In the genomic region with DNA sequence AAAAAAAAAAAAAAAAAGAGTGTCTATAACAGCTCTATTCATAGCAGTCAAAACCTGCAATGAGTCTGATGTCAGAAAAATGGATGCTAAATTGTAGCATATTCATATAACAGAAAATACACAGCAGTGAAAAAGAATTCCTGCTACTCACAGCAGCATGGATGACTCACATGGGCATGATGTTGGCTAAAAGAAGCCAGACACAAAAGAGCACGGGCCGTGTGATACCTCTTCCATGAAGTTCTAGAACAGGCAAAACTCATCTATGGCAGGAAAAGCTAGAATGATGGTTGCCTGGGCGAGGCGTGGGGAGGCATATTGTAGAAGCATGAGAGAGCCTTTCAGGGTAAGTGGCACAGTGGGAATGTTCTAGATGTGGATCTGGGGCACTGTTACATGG, we compare ENCODE assay signal across 23 cellular contexts. TPM values are rescaled to one million over a fixed set of nuclear protein-coding genes. Genes with fewer than 3 reads are reported as not detected.
DNase-seq lines count a peak whose midpoint lies in the region; ATAC-seq and TF ChIP-seq lines count a peak whose summit lies in the region.
"Had no signal": no experiment of that assay in that cellular context is flagged by ENCODE, and none has a peak within 500 bp of the region (broad histone marks: within the 10 kb centered on the region; RNA-seq: fewer than 3 reads in every experiment).

No MANE protein-coding gene starts in this region.

- H3K9me3 ChIP-seq in mammary epithelial cell (replicated peaks; ENCODE audit: insufficient read depth, low read length), result no peaks in the 10 kb centered on the region
- H3K9me3 ChIP-seq: BLaER1, right lobe of liver had no signal

- H3K56ac ChIP-seq in mesendoderm (ENCODE audit: low read length), result no peak overlapping the region

- POLR2A ChIA-PET in MCF 10A (lab: Yijun Ruan, JAX), result interaction anchor here (1.2 kb wide), 1 partner anchor 28 kb away, joined by 5 read pairs; no protein-coding TSS in a partner anchor

- no peak overlapping the region for H3K4ac ChIP-seq in mesendoderm (ENCODE audit: low read depth, low read length)

- no peak overlapping the region for H4K5ac ChIP-seq in mesendoderm (ENCODE audit: low read length)

- H3K79me2 ChIP-seq in mammary epithelial cell (ENCODE audit: insufficient read depth, low read length) (no peaks in the 10 kb centered on the region), mesendoderm (ENCODE audit: control insufficient read depth, insufficient read depth, low read length) (no peaks in the 10 kb centered on the region)

- no peak overlapping the region for H2BK120ac ChIP-seq in mesendoderm (ENCODE audit: low read depth, low read length)

- peaks cover 12% of the 10 kb centered on the region for H3K4me1 Mint-ChIP-seq in MCF 10A (ENCODE audit: insufficient read depth, unreplicated experiment)
- H3K4me1 Mint-ChIP-seq in stimulated activated naive CD8-positive, alpha-beta T cell treated with anti-CD3 and anti-CD28 coated beads, Interleukin-15, amount 100 ng/mL, for 72 hours, result peaks cover 7% of the 10 kb centered on the region
- peaks cover 12% of the 10 kb centered on the region for H3K4me1 Mint-ChIP-seq in stimulated activated memory B cell treated with anti-CD40 and anti-IgM and Interleukin-4, amounts not matched to agents 10 μg/mL and 1 μg/mL and 100 μg/mL, for 72 hours
- H3K4me1 Mint-ChIP-seq: activated naive CD4-positive, alpha-beta T cell treated with anti-CD3 and anti-CD28 coated beads, Interleukin-2, amount 50 U/mL, for 24 hours; brain had no signal

- H3K18ac ChIP-seq in mesendoderm (ENCODE audit: low read length), result no peak overlapping the region

- DNase-seq in MCF 10A (ENCODE audit: unreplicated experiment) (peak; percentile 11), mammary epithelial cell (no peak), choroid plexus epithelial cell (ENCODE audit: low read depth) (peak; percentile 71), mesendoderm (no peak)
- DNase-seq in stimulated activated naive CD8-positive, alpha-beta T cell treated with anti-CD3 and anti-CD28 coated beads, Interleukin-15, amount 100 ng/mL, for 72 hours, result no peak
- no peak for DNase-seq in stimulated activated naive CD8-positive, alpha-beta T cell treated with anti-CD3 and anti-CD28 coated beads, Interleukin-15, Interleukin-2, amounts not matched to agents 100 U/mL and 50 U/mL, for 24 hours
- DNase-seq: 8988T; activated CD8-positive, alpha-beta T cell treated with anti-CD3 and anti-CD28 coated beads, Interleukin-2, amount 10 ng/mL, durations not matched to agents 7 days and 5 days; activated T-cell treated with anti-CD3 and anti-CD28 coated beads, Interleukin-2, amount 50 U/mL, for 72 hours; dermis blood vessel endothelial cell; erythroblast; Karpas-422; NCI-H1105; right lobe of liver; SIG-M5; stimulated activated naive CD4-positive, alpha-beta T cell had no signal

- H2AK5ac ChIP-seq in mesendoderm (ENCODE audit: low read length), result no peak overlapping the region

- H3K27ac Mint-ChIP-seq in MCF 10A (ENCODE audit: low read depth, unreplicated experiment), result no peak overlapping the region
- no peak overlapping the region for H3K27ac Mint-ChIP-seq in stimulated activated naive CD8-positive, alpha-beta T cell treated with anti-CD3 and anti-CD28 coated beads, Interleukin-15, amount 100 ng/mL, for 72 hours
- no peak overlapping the region for H3K27ac Mint-ChIP-seq in stimulated activated memory B cell treated with anti-CD40 and anti-IgM and Interleukin-4, amounts not matched to agents 10 μg/mL and 1 μg/mL and 100 μg/mL, for 72 hours
- H3K27ac Mint-ChIP-seq: activated CD8-positive, alpha-beta T cell treated with anti-CD3 and anti-CD28 coated beads, Interleukin-2, amount 10 ng/mL, durations not matched to agents 7 days and 5 days; activated naive CD4-positive, alpha-beta T cell treated with anti-CD3 and anti-CD28 coated beads, Interleukin-2, amount 50 U/mL, for 24 hours; activated T-cell treated with anti-CD3 and anti-CD28 coated beads, Interleukin-2, amount 50 U/mL, for 72 hours had no signal

- 89% methylated on average over 4 of the region's 4 CpGs for WGBS in mammary epithelial cell (ENCODE audit: low coverage, missing lambda C conversion rate)
- WGBS in mesendoderm (ENCODE audit: extremely low coverage, insufficient coverage, low lambda C conversion rate), result no CpG with 5 or more reads among the region's 4 CpGs

- dilution Hi-C loops in mammary epithelial cell (cut with HindIII; ENCODE audit: low sequenced_read_pairs), result loop anchor here (10.0 kb wide), 2 partner anchors 140 to 590 kb away; no protein-coding TSS in a partner anchor

- H3K9me3 Mint-ChIP-seq in MCF 10A (ENCODE audit: unreplicated experiment), result no peaks in the 10 kb centered on the region
- H3K9me3 Mint-ChIP-seq in stimulated activated naive CD8-positive, alpha-beta T cell treated with anti-CD3 and anti-CD28 coated beads, Interleukin-15, amount 100 ng/mL, for 72 hours, result no peaks in the 10 kb centered on the region
- H3K9me3 Mint-ChIP-seq in stimulated activated memory B cell treated with anti-CD40 and anti-IgM and Interleukin-4, amounts not matched to agents 10 μg/mL and 1 μg/mL and 100 μg/mL, for 72 hours, result no peaks in the 10 kb centered on the region
- H3K9me3 Mint-ChIP-seq: activated naive CD4-positive, alpha-beta T cell treated with anti-CD3 and anti-CD28 coated beads, Interleukin-2, amount 50 U/mL, for 24 hours; activated T-cell treated with anti-CD3 and anti-CD28 coated beads, Interleukin-2, amount 50 U/mL, for 72 hours had no signal

- H3K36me3 Mint-ChIP-seq in MCF 10A (ENCODE audit: insufficient read depth, unreplicated experiment), result no peaks in the 10 kb centered on the region
- H3K36me3 Mint-ChIP-seq in stimulated activated memory B cell treated with anti-CD40 and anti-IgM and Interleukin-4, amounts not matched to agents 10 μg/mL and 1 μg/mL and 100 μg/mL, for 72 hours, result peaks cover 13% of the 10 kb centered on the region

- no peaks in the 10 kb centered on the region for H4K20me1 ChIP-seq in mammary epithelial cell (ENCODE audit: insufficient read depth, low read length)
- H4K20me1 ChIP-seq: BLaER1 had no signal

- H3K23ac ChIP-seq in mesendoderm (ENCODE audit: low read length), result no peak overlapping the region

- H3K4me1 ChIP-seq in mammary epithelial cell (ENCODE audit: insufficient read depth, low read length), result no peaks in the 10 kb centered on the region
- no peaks in the 10 kb centered on the region for H3K4me1 ChIP-seq in mesendoderm (ENCODE audit: control insufficient read depth, low read depth, low read length)
- H3K4me1 ChIP-seq: BLaER1, right lobe of liver had no signal

- H3K4me3 Mint-ChIP-seq in MCF 10A (ENCODE audit: unreplicated experiment), result no peak overlapping the region
- H3K4me3 Mint-ChIP-seq in stimulated activated naive CD8-positive, alpha-beta T cell treated with anti-CD3 and anti-CD28 coated beads, Interleukin-15, amount 100 ng/mL, for 72 hours, result no peak overlapping the region
- H3K4me3 Mint-ChIP-seq in stimulated activated memory B cell treated with anti-CD40 and anti-IgM and Interleukin-4, amounts not matched to agents 10 μg/mL and 1 μg/mL and 100 μg/mL, for 72 hours, result no peak overlapping the region
- H3K4me3 Mint-ChIP-seq: activated CD8-positive, alpha-beta T cell treated with anti-CD3 and anti-CD28 coated beads, Interleukin-2, amount 10 ng/mL, durations not matched to agents 7 days and 5 days; activated naive CD4-positive, alpha-beta T cell treated with anti-CD3 and anti-CD28 coated beads, Interleukin-2, amount 50 U/mL, for 24 hours; activated T-cell treated with anti-CD3 and anti-CD28 coated beads, Interleukin-2, amount 50 U/mL, for 72 hours; brain had no signal

- no peak overlapping the region for H3K9ac ChIP-seq in mammary epithelial cell (ENCODE audit: insufficient read depth, low read length)
- H3K9ac ChIP-seq in mesendoderm (ENCODE audit: low read length), result no peak overlapping the region
- H3K9ac ChIP-seq: BLaER1 had no signal

- BruUV-seq in MCF 10A (replicated peaks; lab: Mats Ljungman, UMichigan) (no TSS peak), mammary epithelial cell (replicated peaks; lab: Mats Ljungman, UMichigan) (no TSS peak)

- H4K8ac ChIP-seq in mesendoderm (ENCODE audit: low read depth, low read length), result no peak overlapping the region

- no peak for ATAC-seq in stimulated activated naive CD8-positive, alpha-beta T cell treated with anti-CD3 and anti-CD28 coated beads, Interleukin-15, amount 100 ng/mL, for 72 hours
- no peak for ATAC-seq in stimulated activated naive CD8-positive, alpha-beta T cell treated with anti-CD3 and anti-CD28 coated beads, Interleukin-15, Interleukin-2, amounts not matched to agents 100 U/mL and 50 U/mL, for 24 hours
- no peak for ATAC-seq in stimulated activated memory B cell treated with anti-CD40 and anti-IgM and Interleukin-4, amounts not matched to agents 10 μg/mL and 1 μg/mL and 100 μg/mL, for 72 hours
- ATAC-seq: activated CD8-positive, alpha-beta T cell treated with anti-CD3 and anti-CD28 coated beads, Interleukin-2, amount 10 ng/mL, durations not matched to agents 7 days and 5 days; activated T-cell treated with anti-CD3 and anti-CD28 coated beads, Interleukin-2, amount 50 U/mL, for 72 hours; right lobe of liver had no signal

- no peak for TF ChIP-seq CTCF in MCF 10A (IDR thresholded peaks at IDR 0.05; ENCODE audit: unreplicated experiment)
- TF ChIP-seq CTCF in mammary epithelial cell (conservative IDR thresholded peaks at IDR 0.05 in 1 of 2, IDR thresholded peaks at IDR 0.05 in 1 of 2; ENCODE audit: extremely low read depth in 1 of 2, insufficient read depth in 1 of 2, low read depth in 1 of 2, low read length in 2 of 2), result no peak
- no peak for TF ChIP-seq CTCF in choroid plexus epithelial cell (conservative IDR thresholded peaks at IDR 0.05; ENCODE audit: low read depth, low read length)

- no peaks in the 10 kb centered on the region for H3K79me1 ChIP-seq in mesendoderm (ENCODE audit: low read length)

- no peak overlapping the region for H2BK5ac ChIP-seq in mesendoderm (ENCODE audit: low read length)

- H3K27ac ChIP-seq in mammary epithelial cell (ENCODE audit: insufficient read depth, low read depth, low read length), result no peak overlapping the region
- peak overlapping the region; percentile 17 for H3K27ac ChIP-seq in layer of hippocampus (ENCODE audit: low read depth, low read length)
- no peak overlapping the region for H3K27ac ChIP-seq in mesendoderm (ENCODE audit: low read depth, low read length)
- H3K27ac ChIP-seq: BLaER1, right lobe of liver had no signal

- H3K4me2 ChIP-seq in mammary epithelial cell (ENCODE audit: insufficient read depth, low read depth, low read length) (no peak overlapping the region), mesendoderm (ENCODE audit: low read length) (no peak overlapping the region)
- H3K4me2 ChIP-seq: BLaER1 had no signal

- no peak overlapping the region for H2BK15ac ChIP-seq in mesendoderm (replicated peaks; ENCODE audit: low read depth)

- intact Hi-C loops in MCF 10A (cut with micrococcal nuclease) (no loop called here), mammary epithelial cell (cut with micrococcal nuclease) (no loop called here)

- no peaks in the 10 kb centered on the region for H3K36me3 ChIP-seq in mammary epithelial cell (ENCODE audit: insufficient read depth, low read length)
- no peaks in the 10 kb centered on the region for H3K36me3 ChIP-seq in mesendoderm (ENCODE audit: control insufficient read depth, insufficient read depth, low read length)
- H3K36me3 ChIP-seq: BLaER1 had no signal

- CTCF ChIA-PET in MCF 10A (lab: Yijun Ruan, JAX) (interaction anchor here (0.7 to 1.4 kb wide), 2 partner anchors 39 to 561 kb away, joined by 3 to 4 read pairs; no protein-coding TSS in a partner anchor), mammary epithelial cell (lab: Charles Lee; ENCODE audit: low non-redundant PET) (no interaction called here)

- no peaks in the 10 kb centered on the region for H3K27me3 Mint-ChIP-seq in MCF 10A (ENCODE audit: insufficient read depth, unreplicated experiment)
- H3K27me3 Mint-ChIP-seq in stimulated activated naive CD8-positive, alpha-beta T cell treated with anti-CD3 and anti-CD28 coated beads, Interleukin-15, amount 100 ng/mL, for 72 hours, result no peaks in the 10 kb centered on the region
- H3K27me3 Mint-ChIP-seq in stimulated activated memory B cell treated with anti-CD40 and anti-IgM and Interleukin-4, amounts not matched to agents 10 μg/mL and 1 μg/mL and 100 μg/mL, for 72 hours, result no peaks in the 10 kb centered on the region
- H3K27me3 Mint-ChIP-seq: activated naive CD4-positive, alpha-beta T cell treated with anti-CD3 and anti-CD28 coated beads, Interleukin-2, amount 50 U/mL, for 24 hours; brain had no signal

- H2AFZ ChIP-seq in mammary epithelial cell (ENCODE audit: low read depth, low read length), result no peak overlapping the region

- in situ Hi-C loops in mammary epithelial cell (cut with MboI; ENCODE audit: low sequenced_read_pairs in 2 of 2), result no loop called here

- H3K4me3 ChIP-seq in mammary epithelial cell (replicated peaks in 1 of 3; ENCODE audit: insufficient read depth in 1 of 3, low read depth in 2 of 3, low read length in 3 of 3) (no peak overlapping the region), choroid plexus epithelial cell (ENCODE audit: low read depth, low read length) (no peak overlapping the region), mesendoderm (ENCODE audit: low read length) (no peak overlapping the region)
- H3K4me3 ChIP-seq: BLaER1, right lobe of liver had no signal

- H3K27me3 ChIP-seq in mammary epithelial cell (ENCODE audit: insufficient read depth, low read length), result no peaks in the 10 kb centered on the region
- H3K27me3 ChIP-seq in layer of hippocampus (ENCODE audit: control insufficient read depth, insufficient read depth, low read length), result no peaks in the 10 kb centered on the region
- no peaks in the 10 kb centered on the region for H3K27me3 ChIP-seq in mesendoderm (ENCODE audit: insufficient read depth, low read length, poor library complexity)
- H3K27me3 ChIP-seq: BLaER1, right lobe of liver had no signal

RNA-seq across cellular contexts. Expression of gene PLAAT3, which starts 18.9 kb away (rescaled TPM):
- total RNA-seq in MCF 10A (2022) (3.6 and 3.9 TPM in 2 replicates), mammary epithelial cell (1 to 10 TPM; 2.7 to 6.3 TPM)
- 2.1 TPM for polyA plus RNA-seq in mammary epithelial cell
- polyA minus RNA-seq in mammary epithelial cell, result 13.1 TPM
- polyA plus RNA-seq in mesendoderm (2013, experiment 1 of 2), result 38.8 TPM
- polyA plus RNA-seq in mesendoderm (2013, experiment 2 of 2), result 37.6 TPM

RNA-seq across cellular contexts. Expression of gene PLAAT2, which starts 32.1 kb away (rescaled TPM):
- 0.58 TPM in 1 of 2 replicates, not detected in the other for total RNA-seq in MCF 10A (2022)
- under 1 TPM in 1 of 2 donors, not detected in 1; 0.87 TPM for total RNA-seq in mammary epithelial cell
- polyA plus RNA-seq in mammary epithelial cell, result 1.6 TPM
- not detected for polyA minus RNA-seq in mammary epithelial cell
- polyA plus RNA-seq in mesendoderm (2013, experiment 1 of 2), result 0.11 TPM
- 0.08 TPM for polyA plus RNA-seq in mesendoderm (2013, experiment 2 of 2)
- total RNA-seq: dermis blood vessel endothelial cell; G401; T-helper 2 cell treated with Interferon-gamma antibody and Interleukin-4, amounts not matched to agents 100 ng/mL and 5 ng/mL, for 36 hours had no signal

RNA-seq across cellular contexts. Expression of gene PLAAT4, which starts 58.7 kb away (rescaled TPM):
- total RNA-seq in MCF 10A (2022), result 0.69 and 0.96 TPM in 2 replicates
- total RNA-seq in mammary epithelial cell, result 1 to 10 TPM in 1 of 2 donors, under 1 TPM in 1; 0.67 to 1.3 TPM
- 3.5 TPM for polyA plus RNA-seq in mammary epithelial cell
- polyA minus RNA-seq in mammary epithelial cell, result not detected
- 0.39 TPM for polyA plus RNA-seq in mesendoderm (2013, experiment 1 of 2)
- polyA plus RNA-seq in mesendoderm (2013, experiment 2 of 2), result 0.38 TPM
- total RNA-seq: G401 had no signal

Comparison
In these comparisons a context has a peak if more than half of its experiments do, and no peak if none do; other contexts are left out.
1. DNase-seq: peak in MCF 10A (single experiment) and choroid plexus epithelial cell (single experiment); none in mammary epithelial cell (single experiment), stimulated activated naive CD8-positive, alpha-beta T cell treated with anti-CD3 and anti-CD28 coated beads, Interleukin-15, amount 100 ng/mL, for 72 hours (0 of 2), stimulated activated naive CD8-positive, alpha-beta T cell treated with anti-CD3 and anti-CD28 coated beads, Interleukin-15, Interleukin-2, amounts not matched to agents 100 U/mL and 50 U/mL, for 24 hours (single experiment) and mesendoderm (single experiment).